ENCODE assay signal across 8 cellular contexts in the genomic region with DNA sequence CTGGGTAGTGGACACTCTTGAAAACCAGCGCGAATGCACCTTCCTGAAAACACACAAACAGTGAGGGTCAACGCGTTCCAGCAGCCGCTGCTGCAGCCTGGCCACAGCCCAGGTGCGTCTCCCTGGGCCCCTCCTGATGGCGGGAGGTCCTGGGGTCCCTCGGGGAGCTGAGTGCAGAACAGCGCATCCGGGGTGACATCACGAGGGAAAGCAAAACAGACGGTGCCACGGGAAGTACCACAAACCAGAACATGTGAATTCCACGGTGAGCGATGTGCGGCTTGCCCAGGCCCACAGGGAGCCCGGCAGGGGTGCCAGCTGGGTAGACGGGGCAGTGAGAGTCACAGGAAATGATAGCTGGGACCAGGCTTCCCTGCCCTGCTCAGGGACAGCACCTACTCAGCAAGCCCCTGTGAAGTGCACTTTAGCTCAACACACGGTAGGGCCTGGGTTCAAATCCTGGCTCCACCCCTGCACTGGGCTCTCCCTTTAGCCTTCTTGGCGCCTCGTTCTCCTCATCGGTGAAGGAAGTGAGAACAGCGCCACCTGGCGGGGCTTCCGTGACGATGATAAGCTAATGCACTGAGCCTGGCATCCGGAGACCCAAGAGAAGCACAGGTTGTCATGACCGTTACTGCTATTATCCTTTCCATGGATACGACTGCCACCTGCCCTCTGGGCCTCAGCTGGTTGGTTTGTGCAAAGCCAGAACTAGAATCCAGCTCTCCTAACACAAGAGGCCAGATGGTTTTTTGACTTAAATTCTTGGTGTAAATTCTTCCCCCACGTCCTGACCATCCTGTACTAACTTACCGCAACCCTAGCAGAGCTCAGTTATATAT. TPM values are rescaled to one million over a fixed set of nuclear protein-coding genes. Genes with fewer than 3 reads are reported as not detected.
DNase-seq lines count a peak whose midpoint lies in the region; ATAC-seq and TF ChIP-seq lines count a peak whose summit lies in the region.

No MANE protein-coding gene starts in this region.

- CTCF ChIA-PET in activated CD8-positive, alpha-beta memory T cell treated with anti-CD3 and anti-CD28 coated beads, Interleukin-2, amount 10 ng/mL, durations not matched to agents 7 days and 5 days (lab: Charles Lee): interaction anchor here (0.5 to 5.3 kb wide), 36 partner anchors 9 to 408 kb away, joined by 3 to 95 read pairs (median 4); a partner anchor contains a TSS

- H3K27me3 Mint-ChIP-seq in activated CD8-positive, alpha-beta memory T cell treated with anti-CD3 and anti-CD28 coated beads, Interleukin-2, amount 10 ng/mL, durations not matched to agents 7 days and 5 days: peaks cover 14% of the 10 kb centered on the region
- H3K27me3 Mint-ChIP-seq in naive B cell: peaks cover 10 to 37% (median 23%) of the 10 kb centered on the region in 3 donors
- H3K27me3 Mint-ChIP-seq in stimulated activated memory B cell treated with anti-CD40 and anti-IgM and Interleukin-4, amounts not matched to agents 10 μg/mL and 1 μg/mL and 100 μg/mL, for 72 hours: peaks cover 9% of the 10 kb centered on the region

- peaks cover 3% of the 10 kb centered on the region for H3K4me1 Mint-ChIP-seq in activated CD8-positive, alpha-beta memory T cell treated with anti-CD3 and anti-CD28 coated beads, Interleukin-2, amount 10 ng/mL, durations not matched to agents 7 days and 5 days
- no peaks in the 10 kb centered on the region for H3K4me1 Mint-ChIP-seq in naive B cell
- H3K4me1 Mint-ChIP-seq in stimulated activated memory B cell treated with anti-CD40 and anti-IgM and Interleukin-4, amounts not matched to agents 10 μg/mL and 1 μg/mL and 100 μg/mL, for 72 hours: no peaks in the 10 kb centered on the region

- H3K4me3 Mint-ChIP-seq in activated CD8-positive, alpha-beta memory T cell treated with anti-CD3 and anti-CD28 coated beads, Interleukin-2, amount 10 ng/mL, durations not matched to agents 7 days and 5 days: no peak overlapping the region
- no peak overlapping the region for H3K4me3 Mint-ChIP-seq in naive B cell
- no peak overlapping the region for H3K4me3 Mint-ChIP-seq in stimulated activated memory B cell treated with anti-CD40 and anti-IgM and Interleukin-4, amounts not matched to agents 10 μg/mL and 1 μg/mL and 100 μg/mL, for 72 hours

- no peak overlapping the region for H3K4me3 ChIP-seq in AG10803 (ENCODE audit: low read length)

- H3K27ac Mint-ChIP-seq in activated CD8-positive, alpha-beta memory T cell treated with anti-CD3 and anti-CD28 coated beads, Interleukin-2, amount 10 ng/mL, durations not matched to agents 7 days and 5 days: no peak overlapping the region
- peak overlapping the region in 1 of 6 donors; percentile 90 for H3K27ac Mint-ChIP-seq in naive B cell
- H3K27ac Mint-ChIP-seq in stimulated activated memory B cell treated with anti-CD40 and anti-IgM and Interleukin-4, amounts not matched to agents 10 μg/mL and 1 μg/mL and 100 μg/mL, for 72 hours: no peak overlapping the region

- DNase-seq in AG10803 (ENCODE audit: low read depth) (peak; percentile 63), HK-2 (ENCODE audit: unreplicated experiment) (peak; percentile 69), NOMO-1 treated with dmso at 0.1 percent for 144 hours (lab: John Stamatoyannopoulos, UW; ENCODE audit: unreplicated experiment) (peak; percentile 24), epidermal melanocyte (ENCODE audit: insufficient read length, low spot score) (peak; percentile 65), naive B cell (peak; percentile 63)
- DNase-seq in activated CD8-positive, alpha-beta memory T cell treated with anti-CD3 and anti-CD28 coated beads, Interleukin-2, amount 10 ng/mL, durations not matched to agents 7 days and 5 days: peak; percentile 88

- ATAC-seq in GM19035 (IDR thresholded peaks at IDR 0.05; ENCODE audit: unreplicated experiment) (peak; percentile 81), naive B cell (ENCODE audit: low read depth in 2 of 2) (peak; percentile 76 to 93)
- ATAC-seq in activated CD8-positive, alpha-beta memory T cell treated with anti-CD3 and anti-CD28 coated beads, Interleukin-2, amount 10 ng/mL, durations not matched to agents 7 days and 5 days: peak; percentile 96
- peak; percentile 84 for ATAC-seq in stimulated activated memory B cell treated with anti-CD40 and anti-IgM and Interleukin-4, amounts not matched to agents 10 μg/mL and 1 μg/mL and 100 μg/mL, for 72 hours

- peak; percentile 68 for TF ChIP-seq CTCF in AG10803 (conservative IDR thresholded peaks at IDR 0.05; ENCODE audit: low read length)

- no peaks in the 10 kb centered on the region for H3K36me3 Mint-ChIP-seq in activated CD8-positive, alpha-beta memory T cell treated with anti-CD3 and anti-CD28 coated beads, Interleukin-2, amount 10 ng/mL, durations not matched to agents 7 days and 5 days
- no peaks in the 10 kb centered on the region for H3K36me3 Mint-ChIP-seq in naive B cell
- no peaks in the 10 kb centered on the region for H3K36me3 Mint-ChIP-seq in stimulated activated memory B cell treated with anti-CD40 and anti-IgM and Interleukin-4, amounts not matched to agents 10 μg/mL and 1 μg/mL and 100 μg/mL, for 72 hours

- H3K9me3 Mint-ChIP-seq in activated CD8-positive, alpha-beta memory T cell treated with anti-CD3 and anti-CD28 coated beads, Interleukin-2, amount 10 ng/mL, durations not matched to agents 7 days and 5 days (ENCODE audit: low read depth): no peaks in the 10 kb centered on the region
- no peaks in the 10 kb centered on the region for H3K9me3 Mint-ChIP-seq in naive B cell
- H3K9me3 Mint-ChIP-seq in stimulated activated memory B cell treated with anti-CD40 and anti-IgM and Interleukin-4, amounts not matched to agents 10 μg/mL and 1 μg/mL and 100 μg/mL, for 72 hours: no peaks in the 10 kb centered on the region

RNA-seq across cellular contexts. Expression of a gene that starts 24.6 kb away (rescaled TPM):
- under 1 TPM; 0.15 to 0.37 TPM for total RNA-seq in activated CD8-positive, alpha-beta memory T cell treated with anti-CD3 and anti-CD28 coated beads, Interleukin-2, amount 10 ng/mL, durations not matched to agents 7 days and 5 days
- under 1 TPM in 2 of 6 donors, not detected in 4; 0.08 to 0.10 TPM for polyA plus RNA-seq in naive B cell (ENCODE audit: low read depth in 6 of 6)

RNA-seq across cellular contexts. Expression of a gene that starts 36.6 kb away (rescaled TPM):
- 10 to 100 TPM; 40.9 to 44.4 TPM for total RNA-seq in activated CD8-positive, alpha-beta memory T cell treated with anti-CD3 and anti-CD28 coated beads, Interleukin-2, amount 10 ng/mL, durations not matched to agents 7 days and 5 days
- 10 to 100 TPM; 14.5 to 29.2 (median 23.2) TPM for polyA plus RNA-seq in naive B cell (ENCODE audit: low read depth in 6 of 6)

Comparison
In these comparisons a context has a peak if more than half of its experiments do, and no peak if none do; other contexts are left out.
1. DNase-seq: peak in every context shown above with its lines; median percentile 88 in activated CD8-positive, alpha-beta memory T cell treated with anti-CD3 and anti-CD28 coated beads, Interleukin-2, amount 10 ng/mL, durations not matched to agents 7 days and 5 days; 69 in HK-2; 65 in epidermal melanocyte; 63 in AG10803; 63 in naive B cell; 24 in NOMO-1 treated with dmso at 0.1 percent for 144 hours.